In the genomic region with DNA sequence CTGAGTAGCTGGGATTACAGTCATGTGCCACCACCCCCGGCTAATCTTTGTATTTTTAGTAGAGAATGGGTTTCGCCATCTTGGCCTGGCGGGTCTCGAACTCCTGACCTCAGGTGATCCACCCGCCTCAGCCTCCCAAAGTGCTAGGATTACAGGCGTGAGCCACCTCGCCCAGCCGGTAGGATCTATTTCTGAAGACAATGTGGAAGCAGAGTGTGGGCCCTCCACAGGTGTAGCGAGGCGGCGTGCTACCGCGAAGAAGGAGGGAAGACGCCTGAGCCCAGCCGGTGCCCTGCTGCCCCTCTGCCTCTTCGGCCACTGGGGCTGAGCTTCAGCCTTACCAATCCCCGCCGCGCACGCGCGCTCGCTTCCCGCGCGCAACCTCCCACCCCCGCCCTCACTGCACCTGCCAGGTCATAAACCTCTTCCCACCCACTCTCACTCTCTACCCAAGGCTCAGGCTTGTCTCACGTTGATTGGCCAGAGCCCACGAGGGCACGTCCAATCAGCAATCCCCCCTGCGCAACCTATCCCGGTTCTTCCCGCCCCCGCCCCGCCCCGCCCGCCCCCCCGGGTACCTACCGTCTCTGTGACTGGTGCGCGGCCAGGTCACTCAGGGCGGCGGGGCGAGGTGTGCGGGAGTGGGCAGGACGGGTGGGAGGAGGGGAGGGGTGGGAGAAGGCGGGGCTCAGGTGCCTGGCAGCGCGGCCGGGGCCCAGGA, we compare ENCODE assay signal across 9 cellular contexts. TPM values are rescaled to one million over a fixed set of nuclear protein-coding genes. Genes with fewer than 3 reads are reported as not detected.
DNase-seq lines count a peak whose midpoint lies in the region; ATAC-seq and TF ChIP-seq lines count a peak whose summit lies in the region.
"Had no signal": no experiment of that assay in that cellular context is flagged by ENCODE, and none has a peak within 500 bp of the region (broad histone marks: within the 10 kb centered on the region; RNA-seq: fewer than 3 reads in every experiment).

No MANE protein-coding gene starts in this region.

- H3K4me2 ChIP-seq in neural cell (ENCODE audit: low read length), result no peak overlapping the region

- H3K9me3 ChIP-seq in neural cell (ENCODE audit: low read length), result no peaks in the 10 kb centered on the region

- H3K36me3 ChIP-seq in neural cell (ENCODE audit: insufficient read depth, low read length), result no peaks in the 10 kb centered on the region

- H3K4me3 Mint-ChIP-seq in activated T-cell treated with anti-CD3 and anti-CD28 coated beads, Interleukin-2, amount 50 U/mL, for 24 hours, result peak overlapping the region; percentile 78

- H3K79me2 ChIP-seq in neural cell (replicated peaks; ENCODE audit: insufficient read depth, low read length), result no peaks in the 10 kb centered on the region

- no peak for TF ChIP-seq RAD21 in neural cell (conservative IDR thresholded peaks at IDR 0.05)

- H3F3A ChIP-seq in neural cell (ENCODE audit: insufficient read depth, low read length, poor library complexity, severe bottlenecking), result no peaks in the 10 kb centered on the region

- peaks cover 21% of the 10 kb centered on the region for H3K27me3 ChIP-seq in neural cell (ENCODE audit: insufficient read depth, low read depth, low read length)

- no peak for TF ChIP-seq EP300 in neural cell (conservative IDR thresholded peaks at IDR 0.05; ENCODE audit: poor library complexity, severe bottlenecking)

- peak overlapping the region; percentile 89 for H3K27ac Mint-ChIP-seq in activated T-cell treated with anti-CD3 and anti-CD28 coated beads, Interleukin-2, amount 50 U/mL, for 24 hours

- ATAC-seq in HG03378 (IDR thresholded peaks at IDR 0.05; ENCODE audit: unreplicated experiment), result peak; percentile 99
- peak; percentile 98 for ATAC-seq in esophagus mucosa

- H3K9me3 Mint-ChIP-seq in activated T-cell treated with anti-CD3 and anti-CD28 coated beads, Interleukin-2, amount 50 U/mL, for 24 hours, result no peaks in the 10 kb centered on the region

- peak; percentile 99 for DNase-seq in NCI-H82 (lab: John Stamatoyannopoulos, UW)
- peak; percentile 85 for DNase-seq in activated T-cell treated with anti-CD3 and anti-CD28 coated beads, Interleukin-2, amount 50 U/mL, for 24 hours
- DNase-seq in stimulated activated naive CD4-positive, alpha-beta T cell (lab: John Stamatoyannopoulos, UW), result peak; percentile 92 to 99 (median 96)

- TF ChIP-seq CTCF in 22Rv1 (IDR thresholded peaks at IDR 0.05) (no peak), neural cell (IDR thresholded peaks at IDR 0.05; ENCODE audit: poor library complexity, severe bottlenecking) (peak; percentile 38)

- peak overlapping the region; percentile 41 for H3K9ac ChIP-seq in neural cell (ENCODE audit: low read length)

- no peaks in the 10 kb centered on the region for H3K36me3 Mint-ChIP-seq in activated T-cell treated with anti-CD3 and anti-CD28 coated beads, Interleukin-2, amount 50 U/mL, for 24 hours (ENCODE audit: low read depth)

- no peaks in the 10 kb centered on the region for H3K9me2 ChIP-seq in neural cell (ENCODE audit: insufficient read depth, low read length)

- peaks cover 8% of the 10 kb centered on the region for H3K27me3 Mint-ChIP-seq in activated T-cell treated with anti-CD3 and anti-CD28 coated beads, Interleukin-2, amount 50 U/mL, for 24 hours

- H3K4me3 ChIP-seq in neural cell (ENCODE audit: low read length), result peak overlapping the region; percentile 88

- no peak overlapping the region for H2AFZ ChIP-seq in neural cell (ENCODE audit: low read depth, low read length)

- H4K20me1 ChIP-seq in neural cell (ENCODE audit: insufficient read depth), result no peaks in the 10 kb centered on the region

- peaks cover 8% of the 10 kb centered on the region for H3K4me1 Mint-ChIP-seq in activated T-cell treated with anti-CD3 and anti-CD28 coated beads, Interleukin-2, amount 50 U/mL, for 24 hours (ENCODE audit: low read depth)

- TF ChIP-seq POLR2A in GM19099 (IDR thresholded peaks at IDR 0.05; ENCODE audit: extremely low read depth, insufficient read length, low read depth), result peak; percentile 87

- H3K27ac ChIP-seq in 22Rv1 (peak overlapping the region; percentile 58), neural cell (ENCODE audit: low read length) (no peak overlapping the region)

TF ChIP-seq in neural cell, 6 proteins besides CTCF, POLR2A, EP300 and RAD21:
- TF ChIP-seq EZH2 (IDR thresholded peaks at IDR 0.05; ENCODE audit: borderline replicate concordance, insufficient read depth, low read length, poor library complexity, severe bottlenecking), result no peak
- TF ChIP-seq POLR2AphosphoS5 (IDR thresholded peaks at IDR 0.05), result peak; percentile 29
TF ChIP-seq in neural cell: peak in this region for 1.

RNA-seq across cellular contexts. Expression of gene HOOK1, which starts 0.4 kb away (rescaled TPM):
- 31.4 TPM for total RNA-seq in esophagus mucosa
- 25.5 and 27.5 TPM in 2 replicates for polyA plus RNA-seq in neural cell
- 33.4 and 34.0 TPM in 2 replicates for polyA minus RNA-seq in neural cell
- polyA plus RNA-seq: AG04450 had no signal
